15 cellular contexts compared by ENCODE assay signal in the genomic region with DNA sequence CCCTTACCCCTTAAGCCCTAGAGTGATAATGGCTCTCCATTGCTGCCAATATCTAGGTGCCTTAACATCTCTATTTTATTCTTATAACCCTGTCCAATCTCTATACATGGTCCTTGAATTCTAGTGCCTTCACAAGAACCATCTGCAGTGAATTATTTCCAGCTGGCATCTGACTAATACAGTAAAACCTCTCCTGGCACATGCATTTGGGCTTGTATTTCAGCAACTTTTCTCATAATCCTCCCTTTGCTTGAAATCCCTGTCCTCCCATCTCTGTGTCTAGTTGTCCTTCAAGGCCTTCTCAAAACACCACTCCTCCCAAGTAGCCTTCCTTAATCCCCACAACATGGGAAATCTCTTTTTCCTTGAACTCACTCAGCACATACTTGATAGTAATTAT. TPM values are rescaled to one million over a fixed set of nuclear protein-coding genes. Genes with fewer than 3 reads are reported as not detected.
"Had no signal": no experiment of that assay in that cellular context is flagged by ENCODE, and none has a peak within 500 bp of the region (broad histone marks: within the 10 kb centered on the region; RNA-seq: fewer than 3 reads in every experiment).

No MANE protein-coding gene starts in this region.

- H3K27ac Mint-ChIP-seq: activated naive CD4-positive, alpha-beta T cell treated with anti-CD3 and anti-CD28 coated beads, Interleukin-2, amount 10 ng/mL, durations not matched to agents 7 days and 5 days; activated T-helper 2 cell treated with anti-CD3 and anti-CD28 coated beads, Interferon-gamma antibody, Interleukin-2, Interleukin-4, amounts not matched to agents 10 μg/mL and 5 μg/mL and 100 μg/mL, durations not matched to agents 14 hours and 24 hours and 36 hours; stimulated activated naive CD8-positive, alpha-beta T cell treated with anti-CD3 and anti-CD28 coated beads, Interleukin-15, Interleukin-2, amounts not matched to agents 100 ng/mL and 50 ng/mL, for 24 hours had no signal

- H3K4me3 ChIP-seq: adrenal gland, body of pancreas, pancreas, testis had no signal

- H3K27me3 Mint-ChIP-seq: activated naive CD4-positive, alpha-beta T cell treated with anti-CD3 and anti-CD28 coated beads, Interleukin-2, amount 10 ng/mL, durations not matched to agents 7 days and 5 days had no signal

- H3K9me3 ChIP-seq: adrenal gland, body of pancreas, pancreas, testis had no signal

- H3K9me3 Mint-ChIP-seq: activated naive CD4-positive, alpha-beta T cell treated with anti-CD3 and anti-CD28 coated beads, Interleukin-2, amount 10 ng/mL, durations not matched to agents 7 days and 5 days; activated T-helper 2 cell treated with anti-CD3 and anti-CD28 coated beads, Interferon-gamma antibody, Interleukin-2, Interleukin-4, amounts not matched to agents 10 μg/mL and 5 μg/mL and 100 μg/mL, durations not matched to agents 14 hours and 24 hours and 36 hours had no signal

- H3K27me3 ChIP-seq: body of pancreas, pancreas, testis had no signal

- H3K4me1 Mint-ChIP-seq: activated naive CD4-positive, alpha-beta T cell treated with anti-CD3 and anti-CD28 coated beads, Interleukin-2, amount 10 ng/mL, durations not matched to agents 7 days and 5 days; neural crest cell had no signal

- H3K4me1 ChIP-seq: adrenal gland, body of pancreas, pancreas, testis had no signal

- H3K27ac ChIP-seq: adrenal gland, body of pancreas, pancreas, testis had no signal

- DNase-seq: activated CD4-positive, CD25-positive, alpha-beta regulatory T cell; activated naive CD4-positive, alpha-beta T cell treated with anti-CD3 and anti-CD28 coated beads, Interleukin-2, amount 10 ng/mL, durations not matched to agents 7 days and 5 days; adrenal gland; body of pancreas; dermis blood vessel endothelial cell; kidney; left ventricle myocardium superior; pancreas; stimulated activated CD4-positive, alpha-beta T cell treated with anti-CD3 and anti-CD28 coated beads, Interleukin-4, amount 100 ng/mL, for 24 hours; T-helper 2 cell; testis had no signal

- H3K36me3 ChIP-seq: adrenal gland, pancreas had no signal

- ATAC-seq: body of pancreas, left ventricle myocardium superior, pancreas had no signal

- H3K36me3 Mint-ChIP-seq: activated naive CD4-positive, alpha-beta T cell treated with anti-CD3 and anti-CD28 coated beads, Interleukin-2, amount 10 ng/mL, durations not matched to agents 7 days and 5 days had no signal

- H3K4me3 Mint-ChIP-seq: activated naive CD4-positive, alpha-beta T cell treated with anti-CD3 and anti-CD28 coated beads, Interleukin-2, amount 10 ng/mL, durations not matched to agents 7 days and 5 days; neural crest cell; stimulated activated naive CD8-positive, alpha-beta T cell treated with anti-CD3 and anti-CD28 coated beads, Interleukin-15, Interleukin-2, amounts not matched to agents 100 ng/mL and 50 ng/mL, for 24 hours had no signal

RNA-seq across cellular contexts. Expression of gene HMGA2, which starts 14.2 kb away (rescaled TPM):
- total RNA-seq: activated T-helper 2 cell treated with anti-CD3 and anti-CD28 coated beads, Interferon-gamma antibody, Interleukin-2, Interleukin-4, amounts not matched to agents 10 μg/mL and 5 μg/mL and 100 μg/mL, durations not matched to agents 14 hours and 24 hours and 36 hours; left ventricle myocardium superior; mesenteric fat pad had no signal
